ENCODE assay signal across 17 cellular contexts in the genomic region with DNA sequence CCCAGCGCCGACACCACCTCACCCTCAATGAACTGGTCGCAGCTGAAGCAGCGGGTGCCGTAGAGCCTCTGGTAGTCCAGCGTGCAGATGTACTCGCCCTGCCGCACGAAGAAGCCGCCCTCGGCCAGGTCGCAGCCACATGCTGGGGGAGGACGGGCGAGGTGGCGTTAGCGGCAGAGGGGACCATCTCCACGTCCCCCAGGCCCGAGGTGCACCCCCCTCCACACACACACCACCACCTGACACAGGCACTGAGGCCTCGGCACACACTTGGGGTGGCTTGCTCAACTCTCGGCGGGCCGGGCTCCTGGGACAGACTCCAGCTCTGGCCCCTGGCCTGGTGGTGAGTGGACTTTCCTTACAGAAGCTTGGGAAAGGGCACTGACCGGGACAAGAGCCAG.
"Had no signal": no experiment of that assay in that cellular context is flagged by ENCODE, and none has a peak within 500 bp of the region (broad histone marks: within the 10 kb centered on the region; RNA-seq: fewer than 3 reads in every experiment).

No MANE protein-coding gene starts in this region.

- DNase-seq: activated CD4-positive, alpha-beta T cell treated with anti-CD3 and anti-CD28 coated beads for 4 hours; activated CD4-positive, alpha-beta T cell treated with anti-CD3 and anti-CD28 coated beads, Interleukin-2, amount 50 U/mL, for 48 hours; activated CD4-positive, CD25-positive, alpha-beta regulatory T cell; activated CD8-positive, alpha-beta memory T cell treated with anti-CD3 and anti-CD28 coated beads, Interleukin-2, amount 50 U/mL, for 48 hours; activated naive CD4-positive, alpha-beta T cell treated with anti-CD3 and anti-CD28 coated beads for 36 hours; activated T-cell treated with anti-CD3 and anti-CD28 coated beads, Interleukin-2, amount 50 U/mL, for 48 hours; effector CD4-positive, alpha-beta T cell; erythroblast; islet precursor cell; stimulated activated CD4-positive, alpha-beta T cell treated with anti-CD3 and anti-CD28 coated beads, Interleukin-4, amount 100 ng/mL, for 24 hours; stimulated activated naive CD8-positive, alpha-beta T cell treated with anti-CD3 and anti-CD28 coated beads, Interleukin-15, Interleukin-2, amounts not matched to agents 100 U/mL and 50 U/mL, for 24 hours; SW 1271; T-helper 17 cell; tibial artery had no signal

- H3K27me3 Mint-ChIP-seq: T-helper 17 cell had no signal

- H3K4me3 Mint-ChIP-seq: activated naive CD4-positive, alpha-beta T cell treated with anti-CD3 and anti-CD28 coated beads for 36 hours; dendritic cell treated with granulocyte-macrophage colony-stimulating factor and Interleukin-4, amounts not matched to agents 40 ng/mL and 50 ng/mL, for 4 days; nephron; T-helper 17 cell had no signal

- H3K4me3 ChIP-seq: lung, tibial artery had no signal

- H3K4me1 ChIP-seq: tibial artery had no signal

- H3K27ac Mint-ChIP-seq: activated naive CD4-positive, alpha-beta T cell treated with anti-CD3 and anti-CD28 coated beads for 36 hours; dendritic cell treated with granulocyte-macrophage colony-stimulating factor and Interleukin-4, amounts not matched to agents 40 ng/mL and 50 ng/mL, for 4 days; nephron; T-helper 17 cell had no signal

- ATAC-seq: stimulated activated naive CD8-positive, alpha-beta T cell treated with anti-CD3 and anti-CD28 coated beads, Interleukin-15, Interleukin-2, amounts not matched to agents 100 U/mL and 50 U/mL, for 24 hours; T-helper 17 cell had no signal

- H3K27me3 ChIP-seq: tibial artery had no signal

- H3K27ac ChIP-seq: tibial artery had no signal
